Comparison of ENCODE assay signal across 14 cellular contexts in genomic region chr3:13161771-13162535, GRCh38.
DNase-seq lines count a peak whose midpoint lies in the region; TF ChIP-seq lines count a peak whose summit lies in the region.
"Had no signal": no experiment of that assay in that cellular context is flagged by ENCODE, and none has a peak within 500 bp of the region (broad histone marks: within the 10 kb centered on the region; RNA-seq: fewer than 3 reads in every experiment).

No MANE protein-coding gene starts in this region.

- no peak overlapping the region for H2BK12ac ChIP-seq in mesenchymal stem cell (ENCODE audit: low read length in 2 of 2)

- H3K36me3 Mint-ChIP-seq in progenitor cell of endocrine pancreas (ENCODE audit: insufficient read depth) = no peaks in the 10 kb centered on the region
- H3K36me3 Mint-ChIP-seq: CD4-positive, alpha-beta memory T cell had no signal

- H4K8ac ChIP-seq in mesenchymal stem cell (ENCODE audit: low read length) = no peak overlapping the region

- H3K27ac Mint-ChIP-seq in progenitor cell of endocrine pancreas = peak overlapping the region; percentile 79

- no peak overlapping the region for H2BK15ac ChIP-seq in mesenchymal stem cell (ENCODE audit: low read depth, poor library complexity, severe bottlenecking)

- H3K4me3 ChIP-seq in HUES6 (ENCODE audit: low read depth, low read length) = no peak overlapping the region
- no peak overlapping the region for H3K4me3 ChIP-seq in iPS-15b (ENCODE audit: low read depth, low read length)
- no peak overlapping the region for H3K4me3 ChIP-seq in mesenchymal stem cell (ENCODE audit: insufficient read depth in 1 of 2, low read depth in 1 of 2, low read length in 2 of 2)

- H3K9ac ChIP-seq in HUES6 (ENCODE audit: low read length) = no peak overlapping the region
- H3K9ac ChIP-seq in iPS-15b (ENCODE audit: low read depth, low read length) = peak overlapping the region; percentile 12
- H3K9ac ChIP-seq in mesenchymal stem cell (ENCODE audit: low read length) = no peak overlapping the region

- peaks cover 3% of the 10 kb centered on the region for H3K27me3 Mint-ChIP-seq in progenitor cell of endocrine pancreas

- H2BK120ac ChIP-seq in mesenchymal stem cell (ENCODE audit: low read depth, low read length) = no peak overlapping the region

- H3K9me3 Mint-ChIP-seq in progenitor cell of endocrine pancreas (ENCODE audit: low read depth) = no peaks in the 10 kb centered on the region

- no peak overlapping the region for H3K4me3 Mint-ChIP-seq in progenitor cell of endocrine pancreas (ENCODE audit: low read depth)
- H3K4me3 Mint-ChIP-seq: CD4-positive, alpha-beta memory T cell had no signal

- no peak overlapping the region for H3K18ac ChIP-seq in mesenchymal stem cell (ENCODE audit: low read depth in 1 of 2, low read length in 2 of 2)

- TF ChIP-seq CTCF in progenitor cell of endocrine pancreas (IDR thresholded peaks at IDR 0.05; ENCODE audit: unreplicated experiment) = no peak

- H3K4me1 ChIP-seq in HUES6 (ENCODE audit: control insufficient read depth, insufficient read depth, low read length) = peaks cover 36% of the 10 kb centered on the region
- H3K4me1 ChIP-seq in iPS-15b (ENCODE audit: control insufficient read depth, insufficient read depth, low read length) = peaks cover 4% of the 10 kb centered on the region
- peaks cover 10% of the 10 kb centered on the region for H3K4me1 ChIP-seq in mesenchymal stem cell (ENCODE audit: control insufficient read depth, insufficient read depth, low read depth, low read length)

- no peak overlapping the region for H2AFZ ChIP-seq in mesenchymal stem cell (ENCODE audit: low read depth, low read length)

- H3K4me1 Mint-ChIP-seq in progenitor cell of endocrine pancreas (ENCODE audit: low read depth) = no peaks in the 10 kb centered on the region
- H3K4me1 Mint-ChIP-seq: CD4-positive, alpha-beta memory T cell had no signal

- H3K27me3 ChIP-seq in HUES6 (ENCODE audit: control insufficient read depth, insufficient read depth, low read length) = no peaks in the 10 kb centered on the region
- no peaks in the 10 kb centered on the region for H3K27me3 ChIP-seq in iPS-15b (ENCODE audit: control insufficient read depth, insufficient read depth, low read length)
- peaks cover 29 to 38% of the 10 kb centered on the region in 2 experiments for H3K27me3 ChIP-seq in mesenchymal stem cell (ENCODE audit: control insufficient read depth in 1 of 2, insufficient read depth in 1 of 2, low read length in 2 of 2)

- H3K14ac ChIP-seq in mesenchymal stem cell (ENCODE audit: low read length in 2 of 2) = no peak overlapping the region

- H3K4me2 ChIP-seq in mesenchymal stem cell (ENCODE audit: low read length, poor library complexity, severe bottlenecking) = no peak overlapping the region

- no peak overlapping the region for H2AK5ac ChIP-seq in mesenchymal stem cell (ENCODE audit: low read length, severe bottlenecking)

- H3K9me3 ChIP-seq in HUES6 (ENCODE audit: control insufficient read depth, insufficient read depth, low read depth, low read length) (peaks cover under 1% of the 10 kb centered on the region), iPS-15b (ENCODE audit: control insufficient read depth, insufficient read depth, low read length) (no peaks in the 10 kb centered on the region), mesenchymal stem cell (ENCODE audit: control insufficient read depth, low read length) (no peaks in the 10 kb centered on the region)

- no peak overlapping the region for H4K91ac ChIP-seq in mesenchymal stem cell (ENCODE audit: low read length)

- peak overlapping the region; percentile 20; the same call in 1 of the 2 replicates for H3K27ac ChIP-seq in HUES6 (ENCODE audit: low read depth, low read length)
- H3K27ac ChIP-seq in mesenchymal stem cell (ENCODE audit: low read length, poor library complexity, severe bottlenecking) = no peak overlapping the region

- no peak overlapping the region for H3K23ac ChIP-seq in mesenchymal stem cell (ENCODE audit: low read length in 2 of 2)

- in situ Hi-C loops in G401 (cut with HindIII; ENCODE audit: low sequenced_read_pairs) = no loop called here

- DNase-seq in G401 (ENCODE audit: low spot score) (peak; percentile 80), progenitor cell of endocrine pancreas (ENCODE audit: low spot score, unreplicated experiment) (no peak), mesenchymal stem cell (no peak), SW480 (ENCODE audit: low spot score) (no peak), NCI-H128 (lab: John Stamatoyannopoulos, UW; ENCODE audit: unreplicated experiment) (no peak)
- DNase-seq: ACHN; CD4-positive, alpha-beta memory T cell; GOT3; NCI-H1092; NCI-H1694 treated with DMSO at 0.1 percent for 48 hours; NCI-H69; NK-92 treated with Interleukin-12 subunit alpha and Interleukin-12 subunit beta, amount 100 ng/mL, for 24 hours had no signal

- WGBS in mesenchymal stem cell = 82% methylated on average over 17 of the region's 18 CpGs

- no peak overlapping the region for H3K4ac ChIP-seq in mesenchymal stem cell (ENCODE audit: low read depth in 1 of 2, low read length in 2 of 2)

- H3K36me3 ChIP-seq in HUES6 (ENCODE audit: control insufficient read depth, insufficient read depth, low read length) = no peaks in the 10 kb centered on the region
- H3K36me3 ChIP-seq in iPS-15b (ENCODE audit: control insufficient read depth, insufficient read depth, low read length) = no peaks in the 10 kb centered on the region
- H3K36me3 ChIP-seq in mesenchymal stem cell (ENCODE audit: control insufficient read depth in 1 of 2, insufficient read depth in 2 of 2, low read depth in 1 of 2, low read length in 2 of 2) = no peaks in the 10 kb centered on the region

- H2BK5ac ChIP-seq in mesenchymal stem cell (ENCODE audit: low read depth, low read length, poor library complexity, severe bottlenecking) = no peak overlapping the region

- no peaks in the 10 kb centered on the region for H3K79me1 ChIP-seq in mesenchymal stem cell (replicated peaks; ENCODE audit: low read length, poor library complexity, severe bottlenecking)
